Comparison of ENCODE assay signal across 9 cellular contexts in the genomic region with DNA sequence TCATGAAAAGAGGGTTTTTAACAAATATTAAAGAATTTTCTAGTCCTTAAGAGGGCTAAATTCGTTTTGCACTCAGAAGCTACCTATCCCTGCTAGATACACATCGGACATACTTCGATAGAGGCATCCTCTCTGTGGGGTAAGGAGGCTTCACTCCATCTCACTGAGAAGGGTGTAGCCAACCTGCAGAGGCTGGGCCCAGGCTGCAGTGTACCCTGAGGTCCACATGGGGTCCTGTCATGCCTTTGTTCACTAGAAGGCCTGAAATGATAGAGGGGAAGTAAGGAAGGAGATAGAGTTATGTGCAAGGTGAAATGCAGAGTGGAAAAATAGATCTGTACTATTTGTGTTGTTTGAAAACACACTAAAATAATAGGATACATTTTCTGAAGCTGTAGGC. TPM values are rescaled to one million over a fixed set of nuclear protein-coding genes. Genes with fewer than 3 reads are reported as not detected.
A peak's percentile ranks its signal among the peaks of the same experiment; 100 is the strongest.
DNase-seq lines count a peak whose midpoint lies in the region; ATAC-seq and TF ChIP-seq lines count a peak whose summit lies in the region.
"Had no signal": no experiment of that assay in that cellular context is flagged by ENCODE, and none has a peak within 500 bp of the region (broad histone marks: within the 10 kb centered on the region; RNA-seq: fewer than 3 reads in every experiment).

No MANE protein-coding gene starts in this region.

- peak; percentile 76 for ATAC-seq in GM19395 (IDR thresholded peaks at IDR 0.05; ENCODE audit: unreplicated experiment)
- ATAC-seq in mucosa of descending colon = no peak
- no peak for ATAC-seq in GM19035 (IDR thresholded peaks at IDR 0.05; ENCODE audit: unreplicated experiment)
- no peak for ATAC-seq in gastroesophageal sphincter

- H3K4me3 ChIP-seq in GM06990 (replicated peaks; ENCODE audit: low read depth, low read length) (no peak overlapping the region), NB4 (ENCODE audit: low read depth, low read length) (no peak overlapping the region), fibroblast of the aortic adventitia (ENCODE audit: low read depth, low read length) (no peak overlapping the region), mucosa of descending colon (no peak overlapping the region), gastroesophageal sphincter (no peak overlapping the region)

- 66 to 76% methylated on average over 3 of the region's 3 CpGs for WGBS in gastroesophageal sphincter (ENCODE audit: low coverage in 1 of 2), 2 donors

- no peak for TF ChIP-seq EP300 in gastroesophageal sphincter (IDR thresholded peaks at IDR 0.05)

- no peak for DNase-seq in GM06990 (ENCODE audit: extremely low read depth, insufficient read length)
- peak; percentile 36 for DNase-seq in NB4 (ENCODE audit: low read depth)
- no peak for DNase-seq in fibroblast of the aortic adventitia (ENCODE audit: low read depth)
- DNase-seq in HCEC 1CT = no peak
- DNase-seq in mucosa of descending colon = no peak
- DNase-seq: activated naive CD4-positive, alpha-beta T cell treated with anti-CD3 and anti-CD28 coated beads, Interleukin-2, amount 10 ng/mL, durations not matched to agents 7 days and 5 days had no signal

- TF ChIP-seq POLR2A in NB4 (IDR thresholded peaks at IDR 0.05; ENCODE audit: extremely low read depth, insufficient read length) (no peak), gastroesophageal sphincter (IDR thresholded peaks at IDR 0.05) (no peak)

- H3K27me3 ChIP-seq in GM06990 (replicated peaks; ENCODE audit: control insufficient read depth, insufficient read depth, low read length) = no peaks in the 10 kb centered on the region
- no peaks in the 10 kb centered on the region for H3K27me3 ChIP-seq in gastroesophageal sphincter

- H3K27ac ChIP-seq in gastroesophageal sphincter = no peak overlapping the region

- H3K36me3 ChIP-seq in GM06990 (ENCODE audit: control insufficient read depth, insufficient read depth, low read length) (no peaks in the 10 kb centered on the region), mucosa of descending colon (ENCODE audit: low read depth) (no peaks in the 10 kb centered on the region), gastroesophageal sphincter (peaks cover 0 to 99% of the 10 kb centered on the region in 2 donors)

- H3K4me1 ChIP-seq in mucosa of descending colon (ENCODE audit: low read depth) (no peaks in the 10 kb centered on the region), gastroesophageal sphincter (no peaks in the 10 kb centered on the region)

- H3K9me3 ChIP-seq in mucosa of descending colon = no peaks in the 10 kb centered on the region
- H3K9me3 ChIP-seq in gastroesophageal sphincter = no peaks in the 10 kb centered on the region

- intact Hi-C loops in mucosa of descending colon (cut with DNase I, micrococcal nuclease) = no loop called here

- peak; percentile 34 for TF ChIP-seq CTCF in GM06990 (IDR thresholded peaks at IDR 0.05; ENCODE audit: insufficient read depth, low read length, poor library complexity, severe bottlenecking)
- TF ChIP-seq CTCF in NB4 (IDR thresholded peaks at IDR 0.05; ENCODE audit: low read depth, low read length) = peak; percentile 39
- TF ChIP-seq CTCF in fibroblast of the aortic adventitia (IDR thresholded peaks at IDR 0.05; ENCODE audit: insufficient read depth, low read length) = peak; percentile 4
- no peak for TF ChIP-seq CTCF in mucosa of descending colon (IDR thresholded peaks at IDR 0.05)
- TF ChIP-seq CTCF in gastroesophageal sphincter (IDR thresholded peaks at IDR 0.05) = no peak

RNA-seq across cellular contexts. Expression of gene IGSF9B, which starts 45.6 kb away (rescaled TPM):
- total RNA-seq in fibroblast of the aortic adventitia (ENCODE audit: low replicate concordance) = 1.7 and 3.2 TPM in 2 replicates
- total RNA-seq in mucosa of descending colon = 10 to 100 TPM in 1 of 3 donors, 1 to 10 TPM in 2; 5.2 to 42.6 (median 5.8) TPM
- total RNA-seq in gastroesophageal sphincter = 100 to 1,000 TPM in 1 of 4 donors, 10 to 100 TPM in 3; 24.1 to 120 (median 43.3) TPM

Comparison
In these comparisons a context has a peak if more than half of its experiments do, and no peak if none do; other contexts are left out.
1. CTCF ChIP-seq: peak in GM06990 (single experiment), NB4 (single experiment) and fibroblast of the aortic adventitia (single experiment); none in mucosa of descending colon (single experiment) and gastroesophageal sphincter (0 of 4).